Comparison of ENCODE assay signal across 1 cellular context in the genomic region with DNA sequence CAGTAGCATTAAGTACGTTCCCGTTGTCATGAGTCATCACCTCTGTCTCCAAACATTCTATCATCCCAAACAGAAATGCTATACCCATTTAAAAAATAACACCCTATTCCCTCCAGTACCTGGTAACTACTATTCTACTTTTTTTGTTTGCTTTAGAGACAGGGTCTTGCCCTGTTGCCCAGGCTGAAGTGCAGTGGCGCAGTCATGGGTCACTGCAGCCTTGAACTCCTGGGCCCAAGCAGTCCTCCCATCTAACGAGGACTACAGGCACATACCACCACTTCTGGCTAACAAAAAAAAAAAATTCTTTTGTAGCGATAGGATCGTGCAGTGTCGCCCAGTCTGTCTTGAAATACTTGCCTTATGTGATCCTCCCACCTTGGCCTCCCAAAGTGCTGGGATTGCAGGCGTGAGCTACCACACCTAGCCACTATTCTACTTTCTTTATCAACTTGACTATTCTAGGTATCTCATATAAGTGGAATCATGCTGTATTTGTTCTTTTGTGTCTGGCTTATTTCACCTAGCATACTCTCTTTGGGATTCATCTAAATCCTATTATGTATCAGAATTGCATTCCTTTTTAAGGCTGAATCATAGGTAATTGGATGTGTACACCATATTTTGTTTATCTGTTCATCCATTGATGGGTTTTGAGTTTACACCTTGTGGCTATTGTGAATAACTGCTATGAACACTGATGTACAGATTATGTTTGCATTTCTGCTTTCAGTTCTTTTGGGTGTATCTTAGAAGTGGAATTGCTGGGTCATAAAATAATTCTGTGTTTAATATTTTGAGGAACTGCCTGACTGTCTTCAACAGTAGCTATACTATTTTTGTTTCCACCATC.
A peak's percentile ranks its signal among the peaks of the same experiment; 100 is the strongest.
TF ChIP-seq lines count a peak whose summit lies in the region.

No MANE protein-coding gene starts in this region.

TF ChIP-seq in HepG2, 621 proteins besides CTCF, POLR2A, EP300 and RAD21:
- TF ChIP-seq, protein P1, sequence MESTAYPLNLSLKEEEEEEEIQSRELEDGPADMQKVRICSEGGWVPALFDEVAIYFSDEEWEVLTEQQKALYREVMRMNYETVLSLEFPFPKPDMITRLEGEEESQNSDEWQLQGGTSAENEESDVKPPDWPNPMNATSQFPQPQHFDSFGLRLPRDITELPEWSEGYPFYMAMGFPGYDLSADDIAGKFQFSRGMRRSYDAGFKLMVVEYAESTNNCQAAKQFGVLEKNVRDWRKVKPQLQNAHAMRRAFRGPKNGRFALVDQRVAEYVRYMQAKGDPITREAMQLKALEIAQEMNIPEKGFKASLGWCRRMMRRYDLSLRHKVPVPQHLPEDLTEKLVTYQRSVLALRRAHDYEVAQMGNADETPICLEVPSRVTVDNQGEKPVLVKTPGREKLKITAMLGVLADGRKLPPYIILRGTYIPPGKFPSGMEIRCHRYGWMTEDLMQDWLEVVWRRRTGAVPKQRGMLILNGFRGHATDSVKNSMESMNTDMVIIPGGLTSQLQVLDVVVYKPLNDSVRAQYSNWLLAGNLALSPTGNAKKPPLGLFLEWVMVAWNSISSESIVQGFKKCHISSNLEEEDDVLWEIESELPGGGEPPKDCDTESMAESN (CRISPR knock-in tag; conservative IDR thresholded peaks at IDR 0.05) = no peak
- TF ChIP-seq, protein P2, sequence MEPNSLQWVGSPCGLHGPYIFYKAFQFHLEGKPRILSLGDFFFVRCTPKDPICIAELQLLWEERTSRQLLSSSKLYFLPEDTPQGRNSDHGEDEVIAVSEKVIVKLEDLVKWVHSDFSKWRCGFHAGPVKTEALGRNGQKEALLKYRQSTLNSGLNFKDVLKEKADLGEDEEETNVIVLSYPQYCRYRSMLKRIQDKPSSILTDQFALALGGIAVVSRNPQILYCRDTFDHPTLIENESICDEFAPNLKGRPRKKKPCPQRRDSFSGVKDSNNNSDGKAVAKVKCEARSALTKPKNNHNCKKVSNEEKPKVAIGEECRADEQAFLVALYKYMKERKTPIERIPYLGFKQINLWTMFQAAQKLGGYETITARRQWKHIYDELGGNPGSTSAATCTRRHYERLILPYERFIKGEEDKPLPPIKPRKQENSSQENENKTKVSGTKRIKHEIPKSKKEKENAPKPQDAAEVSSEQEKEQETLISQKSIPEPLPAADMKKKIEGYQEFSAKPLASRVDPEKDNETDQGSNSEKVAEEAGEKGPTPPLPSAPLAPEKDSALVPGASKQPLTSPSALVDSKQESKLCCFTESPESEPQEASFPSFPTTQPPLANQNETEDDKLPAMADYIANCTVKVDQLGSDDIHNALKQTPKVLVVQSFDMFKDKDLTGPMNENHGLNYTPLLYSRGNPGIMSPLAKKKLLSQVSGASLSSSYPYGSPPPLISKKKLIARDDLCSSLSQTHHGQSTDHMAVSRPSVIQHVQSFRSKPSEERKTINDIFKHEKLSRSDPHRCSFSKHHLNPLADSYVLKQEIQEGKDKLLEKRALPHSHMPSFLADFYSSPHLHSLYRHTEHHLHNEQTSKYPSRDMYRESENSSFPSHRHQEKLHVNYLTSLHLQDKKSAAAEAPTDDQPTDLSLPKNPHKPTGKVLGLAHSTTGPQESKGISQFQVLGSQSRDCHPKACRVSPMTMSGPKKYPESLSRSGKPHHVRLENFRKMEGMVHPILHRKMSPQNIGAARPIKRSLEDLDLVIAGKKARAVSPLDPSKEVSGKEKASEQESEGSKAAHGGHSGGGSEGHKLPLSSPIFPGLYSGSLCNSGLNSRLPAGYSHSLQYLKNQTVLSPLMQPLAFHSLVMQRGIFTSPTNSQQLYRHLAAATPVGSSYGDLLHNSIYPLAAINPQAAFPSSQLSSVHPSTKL (CRISPR knock-in tag; IDR thresholded peaks at IDR 0.05) = peak; percentile 28; the same call in 1 of the 2 replicates
- peak; percentile 91 for TF ChIP-seq ZNF460 (CRISPR knock-in tag; IDR thresholded peaks at IDR 0.05; ENCODE audit: borderline replicate concordance)
- peak; percentile 60; the same call in 1 of the 2 replicates for TF ChIP-seq NR2C2 (CRISPR knock-in tag; IDR thresholded peaks at IDR 0.05; ENCODE audit: borderline replicate concordance)
- peak; percentile 53 for TF ChIP-seq ZMYM4 (CRISPR knock-in tag; IDR thresholded peaks at IDR 0.05)
- no peak for TF ChIP-seq ZNF790 (CRISPR knock-in tag; IDR thresholded peaks at IDR 0.05; ENCODE audit: borderline replicate concordance)
- TF ChIP-seq, protein P3, sequence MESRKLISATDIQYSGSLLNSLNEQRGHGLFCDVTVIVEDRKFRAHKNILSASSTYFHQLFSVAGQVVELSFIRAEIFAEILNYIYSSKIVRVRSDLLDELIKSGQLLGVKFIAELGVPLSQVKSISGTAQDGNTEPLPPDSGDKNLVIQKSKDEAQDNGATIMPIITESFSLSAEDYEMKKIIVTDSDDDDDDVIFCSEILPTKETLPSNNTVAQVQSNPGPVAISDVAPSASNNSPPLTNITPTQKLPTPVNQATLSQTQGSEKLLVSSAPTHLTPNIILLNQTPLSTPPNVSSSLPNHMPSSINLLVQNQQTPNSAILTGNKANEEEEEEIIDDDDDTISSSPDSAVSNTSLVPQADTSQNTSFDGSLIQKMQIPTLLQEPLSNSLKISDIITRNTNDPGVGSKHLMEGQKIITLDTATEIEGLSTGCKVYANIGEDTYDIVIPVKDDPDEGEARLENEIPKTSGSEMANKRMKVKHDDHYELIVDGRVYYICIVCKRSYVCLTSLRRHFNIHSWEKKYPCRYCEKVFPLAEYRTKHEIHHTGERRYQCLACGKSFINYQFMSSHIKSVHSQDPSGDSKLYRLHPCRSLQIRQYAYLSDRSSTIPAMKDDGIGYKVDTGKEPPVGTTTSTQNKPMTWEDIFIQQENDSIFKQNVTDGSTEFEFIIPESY (CRISPR knock-in tag; IDR thresholded peaks at IDR 0.05) = peak; percentile 83
- TF ChIP-seq, protein P4, sequence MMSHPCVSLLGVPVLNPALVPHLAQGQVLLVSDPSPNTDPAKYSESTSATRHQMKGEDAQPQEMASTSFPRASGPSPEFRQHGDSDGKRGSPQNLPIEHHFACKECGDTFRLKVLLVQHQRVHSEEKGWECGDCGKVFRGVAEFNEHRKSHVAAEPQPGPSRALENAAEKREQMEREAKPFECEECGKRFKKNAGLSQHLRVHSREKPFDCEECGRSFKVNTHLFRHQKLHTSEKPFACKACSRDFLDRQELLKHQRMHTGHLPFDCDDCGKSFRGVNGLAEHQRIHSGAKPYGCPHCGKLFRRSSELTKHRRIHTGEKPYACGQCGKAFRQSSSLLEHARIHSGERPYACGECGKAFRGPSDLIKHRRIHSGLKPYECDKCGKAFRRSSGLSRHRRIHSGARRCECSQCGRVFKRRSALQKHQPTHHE (CRISPR knock-in tag; IDR thresholded peaks at IDR 0.05; ENCODE audit: borderline replicate concordance) = no peak
- peak; percentile 32; the same call in 1 of the 2 replicates for TF ChIP-seq NR2F2 (IDR thresholded peaks at IDR 0.05; ENCODE audit: borderline replicate concordance, low read depth)
- no peak for TF ChIP-seq ZNF552 (CRISPR knock-in tag; IDR thresholded peaks at IDR 0.05; ENCODE audit: borderline replicate concordance)
- TF ChIP-seq POGZ (CRISPR knock-in tag; IDR thresholded peaks at IDR 0.05) = peak; percentile 74
- TF ChIP-seq RARA (CRISPR knock-in tag; IDR thresholded peaks at IDR 0.05) = peak; percentile 74; the same call in 1 of the 2 replicates
- TF ChIP-seq NR2F6 (IDR thresholded peaks at IDR 0.05) = no peak
- peak; percentile 60 for TF ChIP-seq NR2F6 (CRISPR knock-in tag; IDR thresholded peaks at IDR 0.05)
- TF ChIP-seq RXRB (CRISPR knock-in tag; IDR thresholded peaks at IDR 0.05; ENCODE audit: borderline replicate concordance) = 0 out of 2 replicates have a peak, but pooled peaks have one; percentile 10
- TF ChIP-seq, protein P5, sequence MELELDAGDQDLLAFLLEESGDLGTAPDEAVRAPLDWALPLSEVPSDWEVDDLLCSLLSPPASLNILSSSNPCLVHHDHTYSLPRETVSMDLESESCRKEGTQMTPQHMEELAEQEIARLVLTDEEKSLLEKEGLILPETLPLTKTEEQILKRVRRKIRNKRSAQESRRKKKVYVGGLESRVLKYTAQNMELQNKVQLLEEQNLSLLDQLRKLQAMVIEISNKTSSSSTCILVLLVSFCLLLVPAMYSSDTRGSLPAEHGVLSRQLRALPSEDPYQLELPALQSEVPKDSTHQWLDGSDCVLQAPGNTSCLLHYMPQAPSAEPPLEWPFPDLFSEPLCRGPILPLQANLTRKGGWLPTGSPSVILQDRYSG (CRISPR knock-in tag; IDR thresholded peaks at IDR 0.05) = no peak
- peak; percentile 51; the same call in 1 of the 2 replicates for TF ChIP-seq FOSL2 (CRISPR knock-in tag; IDR thresholded peaks at IDR 0.05)
- TF ChIP-seq PHF20 (CRISPR knock-in tag; IDR thresholded peaks at IDR 0.05) = no peak
- peak; percentile 41; the same call in 1 of the 2 replicates for TF ChIP-seq HNF4A (CRISPR knock-in tag; IDR thresholded peaks at IDR 0.05)
- TF ChIP-seq ZNF83 (CRISPR knock-in tag; IDR thresholded peaks at IDR 0.05; ENCODE audit: borderline replicate concordance) = no peak
- TF ChIP-seq RXRA (CRISPR knock-in tag; IDR thresholded peaks at IDR 0.05) = peak; percentile 32; the same call in 1 of the 2 replicates
- TF ChIP-seq ZMYM2 (CRISPR knock-in tag; IDR thresholded peaks at IDR 0.05) = peak; percentile 93
- TF ChIP-seq, protein P6, sequence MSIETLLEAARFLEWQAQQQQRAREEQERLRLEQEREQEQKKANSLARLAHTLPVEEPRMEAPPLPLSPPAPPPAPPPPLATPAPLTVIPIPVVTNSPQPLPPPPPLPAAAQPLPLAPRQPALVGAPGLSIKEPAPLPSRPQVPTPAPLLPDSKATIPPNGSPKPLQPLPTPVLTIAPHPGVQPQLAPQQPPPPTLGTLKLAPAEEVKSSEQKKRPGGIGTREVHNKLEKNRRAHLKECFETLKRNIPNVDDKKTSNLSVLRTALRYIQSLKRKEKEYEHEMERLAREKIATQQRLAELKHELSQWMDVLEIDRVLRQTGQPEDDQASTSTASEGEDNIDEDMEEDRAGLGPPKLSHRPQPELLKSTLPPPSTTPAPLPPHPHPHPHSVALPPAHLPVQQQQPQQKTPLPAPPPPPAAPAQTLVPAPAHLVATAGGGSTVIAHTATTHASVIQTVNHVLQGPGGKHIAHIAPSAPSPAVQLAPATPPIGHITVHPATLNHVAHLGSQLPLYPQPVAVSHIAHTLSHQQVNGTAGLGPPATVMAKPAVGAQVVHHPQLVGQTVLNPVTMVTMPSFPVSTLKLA (IDR thresholded peaks at IDR 0.05) = no peak
- TF ChIP-seq RCOR2 (CRISPR knock-in tag; IDR thresholded peaks at IDR 0.05) = 0 out of 2 replicates have a peak, but pooled peaks have one; percentile 27
- TF ChIP-seq, protein P7, sequence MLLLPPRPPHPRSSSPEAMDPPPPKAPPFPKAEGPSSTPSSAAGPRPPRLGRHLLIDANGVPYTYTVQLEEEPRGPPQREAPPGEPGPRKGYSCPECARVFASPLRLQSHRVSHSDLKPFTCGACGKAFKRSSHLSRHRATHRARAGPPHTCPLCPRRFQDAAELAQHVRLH (CRISPR knock-in tag; IDR thresholded peaks at IDR 0.05; ENCODE audit: borderline replicate concordance, low read depth) = peak; percentile 30; the same call in 1 of the 2 replicates
- TF ChIP-seq ZMYM3 (CRISPR knock-in tag; IDR thresholded peaks at IDR 0.05) = peak; percentile 69
- peak; percentile 25 to 59; a peak in 2 of 4 replicates for TF ChIP-seq NR2F1 (CRISPR knock-in tag; IDR thresholded peaks at IDR 0.05)
- no peak for TF ChIP-seq WIZ (CRISPR knock-in tag; IDR thresholded peaks at IDR 0.05)
- peak; percentile 89 for TF ChIP-seq ZNF263 (CRISPR knock-in tag; IDR thresholded peaks at IDR 0.05)
- TF ChIP-seq ZNF354B (CRISPR knock-in tag; IDR thresholded peaks at IDR 0.05) = no peak
- TF ChIP-seq, protein P8, sequence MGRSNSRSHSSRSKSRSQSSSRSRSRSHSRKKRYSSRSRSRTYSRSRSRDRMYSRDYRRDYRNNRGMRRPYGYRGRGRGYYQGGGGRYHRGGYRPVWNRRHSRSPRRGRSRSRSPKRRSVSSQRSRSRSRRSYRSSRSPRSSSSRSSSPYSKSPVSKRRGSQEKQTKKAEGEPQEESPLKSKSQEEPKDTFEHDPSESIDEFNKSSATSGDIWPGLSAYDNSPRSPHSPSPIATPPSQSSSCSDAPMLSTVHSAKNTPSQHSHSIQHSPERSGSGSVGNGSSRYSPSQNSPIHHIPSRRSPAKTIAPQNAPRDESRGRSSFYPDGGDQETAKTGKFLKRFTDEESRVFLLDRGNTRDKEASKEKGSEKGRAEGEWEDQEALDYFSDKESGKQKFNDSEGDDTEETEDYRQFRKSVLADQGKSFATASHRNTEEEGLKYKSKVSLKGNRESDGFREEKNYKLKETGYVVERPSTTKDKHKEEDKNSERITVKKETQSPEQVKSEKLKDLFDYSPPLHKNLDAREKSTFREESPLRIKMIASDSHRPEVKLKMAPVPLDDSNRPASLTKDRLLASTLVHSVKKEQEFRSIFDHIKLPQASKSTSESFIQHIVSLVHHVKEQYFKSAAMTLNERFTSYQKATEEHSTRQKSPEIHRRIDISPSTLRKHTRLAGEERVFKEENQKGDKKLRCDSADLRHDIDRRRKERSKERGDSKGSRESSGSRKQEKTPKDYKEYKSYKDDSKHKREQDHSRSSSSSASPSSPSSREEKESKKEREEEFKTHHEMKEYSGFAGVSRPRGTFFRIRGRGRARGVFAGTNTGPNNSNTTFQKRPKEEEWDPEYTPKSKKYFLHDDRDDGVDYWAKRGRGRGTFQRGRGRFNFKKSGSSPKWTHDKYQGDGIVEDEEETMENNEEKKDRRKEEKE (IDR thresholded peaks at IDR 0.05) = no peak
- peak; percentile 15; the same call in 1 of the 2 replicates for TF ChIP-seq SOX5 (CRISPR knock-in tag; IDR thresholded peaks at IDR 0.05; ENCODE audit: borderline replicate concordance)
- TF ChIP-seq ZSCAN22 (CRISPR knock-in tag; IDR thresholded peaks at IDR 0.05) = no peak
- TF ChIP-seq PRMT3 (CRISPR knock-in tag; IDR thresholded peaks at IDR 0.05; ENCODE audit: borderline replicate concordance, low read depth) = no peak
- peak; percentile 73; the same call in 1 of the 2 replicates for TF ChIP-seq KDM1A (CRISPR knock-in tag; IDR thresholded peaks at IDR 0.05)
- peak; percentile 97 for TF ChIP-seq ZNF121 (CRISPR knock-in tag; IDR thresholded peaks at IDR 0.05)
- TF ChIP-seq, protein P9, sequence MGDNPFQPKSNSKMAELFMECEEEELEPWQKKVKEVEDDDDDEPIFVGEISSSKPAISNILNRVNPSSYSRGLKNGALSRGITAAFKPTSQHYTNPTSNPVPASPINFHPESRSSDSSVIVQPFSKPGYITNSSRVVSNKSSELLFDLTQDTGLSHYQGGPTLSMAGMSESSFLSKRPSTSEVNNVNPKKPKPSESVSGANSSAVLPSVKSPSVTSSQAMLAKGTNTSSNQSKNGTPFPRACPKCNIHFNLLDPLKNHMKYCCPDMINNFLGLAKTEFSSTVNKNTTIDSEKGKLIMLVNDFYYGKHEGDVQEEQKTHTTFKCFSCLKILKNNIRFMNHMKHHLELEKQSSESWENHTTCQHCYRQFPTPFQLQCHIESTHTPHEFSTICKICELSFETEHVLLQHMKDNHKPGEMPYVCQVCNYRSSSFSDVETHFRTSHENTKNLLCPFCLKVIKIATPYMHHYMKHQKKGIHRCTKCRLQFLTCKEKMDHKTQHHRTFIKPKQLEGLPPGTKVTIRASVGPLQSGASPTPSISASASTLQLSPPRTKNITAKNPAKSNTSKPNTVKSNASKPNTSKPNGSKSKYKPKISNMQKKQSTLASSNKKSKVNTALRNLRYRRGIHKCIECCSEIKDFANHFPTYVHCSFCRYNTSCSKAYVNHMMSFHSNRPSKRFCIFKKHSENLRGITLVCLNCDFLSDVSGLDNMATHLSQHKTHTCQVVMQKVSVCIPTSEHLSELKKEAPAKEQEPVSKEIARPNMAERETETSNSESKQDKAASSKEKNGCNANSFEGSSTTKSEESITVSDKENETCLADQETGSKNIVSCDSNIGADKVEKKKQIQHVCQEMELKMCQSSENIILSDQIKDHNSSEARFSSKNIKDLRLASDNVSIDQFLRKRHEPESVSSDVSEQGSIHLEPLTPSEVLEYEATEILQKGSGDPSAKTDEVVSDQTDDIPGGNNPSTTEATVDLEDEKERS (CRISPR knock-in tag; IDR thresholded peaks at IDR 0.05) = peak; percentile 62; the same call in 1 of the 2 replicates
